ENCODE assay signal across 9 cellular contexts in the genomic region with DNA sequence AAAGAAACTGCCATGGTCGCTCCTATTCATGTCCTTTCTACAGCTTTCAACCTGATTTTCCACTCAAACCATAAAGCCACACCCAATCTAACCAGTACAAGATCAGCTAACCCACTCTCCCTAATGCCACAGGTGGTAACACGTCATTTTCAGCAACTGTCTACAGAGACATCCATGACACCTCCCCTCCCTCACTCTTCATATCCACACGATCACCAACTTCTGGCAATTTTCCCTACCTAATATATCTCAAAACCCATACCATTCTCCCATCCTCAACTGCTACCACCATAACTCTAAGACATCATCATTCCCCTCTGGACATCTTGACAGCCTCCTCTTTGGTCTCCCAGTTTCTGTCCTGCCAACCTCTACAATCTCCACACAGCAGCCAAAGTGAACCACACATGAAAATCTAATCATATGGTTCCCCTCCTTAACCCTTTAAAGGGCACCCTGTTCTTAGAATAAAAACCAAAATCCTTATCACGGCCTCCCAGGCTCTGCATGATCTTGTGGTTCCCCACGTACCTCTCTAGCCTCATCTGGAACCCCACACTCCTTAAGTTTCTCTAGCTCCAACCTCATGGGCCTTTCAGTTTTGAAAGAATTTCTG. TPM values are rescaled to one million over a fixed set of nuclear protein-coding genes. Genes with fewer than 3 reads are reported as not detected.
DNase-seq lines count a peak whose midpoint lies in the region; ATAC-seq and TF ChIP-seq lines count a peak whose summit lies in the region.
"Had no signal": no experiment of that assay in that cellular context is flagged by ENCODE, and none has a peak within 500 bp of the region (broad histone marks: within the 10 kb centered on the region; RNA-seq: fewer than 3 reads in every experiment).

No MANE protein-coding gene starts in this region.

- H3K27ac Mint-ChIP-seq in activated naive CD8-positive, alpha-beta T cell treated with anti-CD3 and anti-CD28 coated beads, Interleukin-2, amount 10 ng/mL, durations not matched to agents 7 days and 5 days: peak overlapping the region; percentile 97

- DNase-seq in AG04449 (ENCODE audit: low read depth, low spot score) (no peak), mucosa of descending colon (no peak), NCI-H524 treated with DMSO at 0.1 percent for 48 hours (lab: John Stamatoyannopoulos, UW) (no peak), ecto neural progenitor cell (ENCODE audit: low spot score) (no peak)
- no peak for DNase-seq in activated naive CD8-positive, alpha-beta T cell treated with anti-CD3 and anti-CD28 coated beads, Interleukin-2, amount 10 ng/mL, durations not matched to agents 7 days and 5 days
- DNase-seq in stimulated activated CD4-positive, alpha-beta T cell treated with anti-CD3 and anti-CD28 coated beads, Interleukin-12 subunit alpha, Interleukin-12 subunit beta, amount 100 ng/mL, for 4 hours: no peak
- DNase-seq: NCI-H510A had no signal

- H3K27ac ChIP-seq in HEK293 (ENCODE audit: extremely low read depth, low read depth, low read length) (no peak overlapping the region), mucosa of rectum (ENCODE audit: low read depth in 2 of 2, low read length in 2 of 2) (no peak overlapping the region)

- TF ChIP-seq CTCF in AG04449 (IDR thresholded peaks at IDR 0.05; ENCODE audit: insufficient read depth, low read length, missing control alignments) (no peak), HEK293 (tag by site-specific recombination; IDR thresholded peaks at IDR 0.05) (no peak), mucosa of descending colon (IDR thresholded peaks at IDR 0.05) (no peak)

- peaks cover 2% of the 10 kb centered on the region for H3K9me3 Mint-ChIP-seq in activated naive CD8-positive, alpha-beta T cell treated with anti-CD3 and anti-CD28 coated beads, Interleukin-2, amount 10 ng/mL, durations not matched to agents 7 days and 5 days

- peaks cover 2% of the 10 kb centered on the region for H3K27me3 Mint-ChIP-seq in activated naive CD8-positive, alpha-beta T cell treated with anti-CD3 and anti-CD28 coated beads, Interleukin-2, amount 10 ng/mL, durations not matched to agents 7 days and 5 days

- H3K9me3 ChIP-seq in HEK293 (ENCODE audit: control insufficient read depth, insufficient read depth, low read depth, low read length): no peaks in the 10 kb centered on the region
- no peaks in the 10 kb centered on the region for H3K9me3 ChIP-seq in mucosa of rectum (ENCODE audit: control insufficient read depth in 2 of 2, low read length in 2 of 2)
- no peaks in the 10 kb centered on the region for H3K9me3 ChIP-seq in mucosa of descending colon

- peaks cover 25% of the 10 kb centered on the region for H3K36me3 Mint-ChIP-seq in activated naive CD8-positive, alpha-beta T cell treated with anti-CD3 and anti-CD28 coated beads, Interleukin-2, amount 10 ng/mL, durations not matched to agents 7 days and 5 days

- H3K4me1 Mint-ChIP-seq in activated naive CD8-positive, alpha-beta T cell treated with anti-CD3 and anti-CD28 coated beads, Interleukin-2, amount 10 ng/mL, durations not matched to agents 7 days and 5 days: peaks cover 29% of the 10 kb centered on the region

- intact Hi-C loops in mucosa of descending colon (cut with DNase I, micrococcal nuclease): no loop called here

- POLR2A ChIA-PET in AG04449 (lab: Yijun Ruan, JAX) (no interaction called here), HEK293 (lab: Yijun Ruan, JAX) (no interaction called here)
- POLR2A ChIA-PET in activated naive CD8-positive, alpha-beta T cell treated with anti-CD3 and anti-CD28 coated beads, Interleukin-2, amount 10 ng/mL, durations not matched to agents 7 days and 5 days (lab: Charles Lee): interaction anchor here (0.6 to 2.3 kb wide), 12 partner anchors 13 to 620 kb away, joined by 3 to 15 read pairs (median 4); partner anchors contain the start of genes ATRIP, CCDC51, TMA7 and ZNF589

- H3K36me3 ChIP-seq in HEK293 (ENCODE audit: control insufficient read depth in 2 of 2, insufficient read depth in 1 of 2, low read length in 2 of 2) (peaks cover 0 to 37% of the 10 kb centered on the region in 2 experiments; a peak in 2 of 3 replicates), mucosa of rectum (ENCODE audit: control insufficient read depth in 2 of 2, insufficient read depth in 2 of 2, low read length in 2 of 2) (peaks cover 17 to 30% of the 10 kb centered on the region in 2 donors), mucosa of descending colon (ENCODE audit: low read depth) (no peaks in the 10 kb centered on the region)

- CTCF ChIA-PET in AG04449 (lab: Yijun Ruan, JAX): interaction anchor here (1.2 to 1.6 kb wide), 2 partner anchors 19 to 136 kb away, joined by 3 to 10 read pairs; no protein-coding TSS in a partner anchor
- CTCF ChIA-PET in HEK293 (lab: Yijun Ruan, JAX): interaction anchor here (1.1 to 1.8 kb wide), 2 partner anchors 134 to 137 kb away, joined by 3 to 9 read pairs; no protein-coding TSS in a partner anchor

- peak overlapping the region; percentile 91 for H3K4me3 Mint-ChIP-seq in activated naive CD8-positive, alpha-beta T cell treated with anti-CD3 and anti-CD28 coated beads, Interleukin-2, amount 10 ng/mL, durations not matched to agents 7 days and 5 days

- H3K4me1 ChIP-seq in HEK293 (ENCODE audit: control insufficient read depth, insufficient read depth, low read length): no peaks in the 10 kb centered on the region
- H3K4me1 ChIP-seq in mucosa of rectum (ENCODE audit: control insufficient read depth in 2 of 2, insufficient read depth in 2 of 2, low read length in 2 of 2): peaks cover 9 to 12% of the 10 kb centered on the region in 2 donors
- peaks cover 2% of the 10 kb centered on the region for H3K4me1 ChIP-seq in mucosa of descending colon (ENCODE audit: low read depth)

- H3K9ac ChIP-seq in mucosa of rectum (ENCODE audit: low read depth in 1 of 2, low read length in 2 of 2): peak overlapping the region in 1 of 2 donors; percentile 97

- H3K4me3 ChIP-seq in AG04449 (ENCODE audit: low read depth, low read length) (peak overlapping the region; percentile 85; the same call in 1 of the 2 replicates), HEK293 (ENCODE audit: low read depth, low read length) (no peak overlapping the region), mucosa of rectum (ENCODE audit: low read length in 2 of 2) (peak overlapping the region; percentile 80 to 93), mucosa of descending colon (no peak overlapping the region)

- no peak for ATAC-seq in activated naive CD8-positive, alpha-beta T cell treated with anti-CD3 and anti-CD28 coated beads, Interleukin-2, amount 10 ng/mL, durations not matched to agents 7 days and 5 days (ENCODE audit: low read depth)
- no peak for ATAC-seq in mucosa of descending colon

- H3K27me3 ChIP-seq in mucosa of rectum (ENCODE audit: control insufficient read depth in 2 of 2, insufficient read depth in 2 of 2, low read length in 2 of 2): no peaks in the 10 kb centered on the region

TF ChIP-seq in HEK293, 187 proteins besides CTCF, POLR2A, EP300 and RAD21:
- TF ChIP-seq ZNF585B (tag by site-specific recombination; IDR thresholded peaks at IDR 0.05): no peak
- TF ChIP-seq HOXD13 (CRISPR knock-in tag; IDR thresholded peaks at IDR 0.05; ENCODE audit: borderline replicate concordance): no peak
- no peak for TF ChIP-seq ZNF707 (tag by site-specific recombination; IDR thresholded peaks at IDR 0.05)
- TF ChIP-seq SCRT2 (tag by site-specific recombination; IDR thresholded peaks at IDR 0.05): peak; percentile 88
- TF ChIP-seq SCRT1 (tag by site-specific recombination; IDR thresholded peaks at IDR 0.05; ENCODE audit: borderline replicate concordance): peak; percentile 70

RNA-seq across cellular contexts. Expression of gene NME6, which starts 1.3 kb away (rescaled TPM):
- total RNA-seq in activated naive CD8-positive, alpha-beta T cell treated with anti-CD3 and anti-CD28 coated beads, Interleukin-2, amount 10 ng/mL, durations not matched to agents 7 days and 5 days: 10 to 100 TPM; 37.5 to 39.8 TPM
- total RNA-seq in mucosa of descending colon: 10 to 100 TPM; 23.5 to 29.9 (median 25.9) TPM

RNA-seq across cellular contexts. Expression of gene SPINK8, which starts 33.6 kb away (rescaled TPM):
- total RNA-seq in activated naive CD8-positive, alpha-beta T cell treated with anti-CD3 and anti-CD28 coated beads, Interleukin-2, amount 10 ng/mL, durations not matched to agents 7 days and 5 days: not detected
- not detected for total RNA-seq in mucosa of descending colon

RNA-seq across cellular contexts. Expression of gene ZNF589, which starts 59.0 kb away (rescaled TPM):
- total RNA-seq in activated naive CD8-positive, alpha-beta T cell treated with anti-CD3 and anti-CD28 coated beads, Interleukin-2, amount 10 ng/mL, durations not matched to agents 7 days and 5 days: 10 to 100 TPM; 35.9 to 43.1 TPM
- 10 to 100 TPM in 2 of 3 donors, 1 to 10 TPM in 1; 5.9 to 18.6 (median 12.5) TPM for total RNA-seq in mucosa of descending colon

Comparison
In these comparisons a context has a peak if more than half of its experiments do, and no peak if none do; other contexts are left out.
1. H3K4me3 ChIP-seq: peak in AG04449 (single experiment) and mucosa of rectum (2 of 2); none in HEK293 (single experiment) and mucosa of descending colon (single experiment).